18 cellular contexts compared by ENCODE assay signal in genomic region chr11:220650-221215, GRCh38. TPM values are rescaled to one million over a fixed set of nuclear protein-coding genes. Genes with fewer than 3 reads are reported as not detected.
"Had no signal": no experiment of that assay in that cellular context is flagged by ENCODE, and none has a peak within 500 bp of the region (broad histone marks: within the 10 kb centered on the region; RNA-seq: fewer than 3 reads in every experiment).

No MANE protein-coding gene starts in this region.

RNA-seq across cellular contexts. Expression of gene SCGB1C1, which starts 27.9 kb away (rescaled TPM):
- total RNA-seq: dorsolateral prefrontal cortex; esophagus squamous epithelium; left ventricle myocardium superior; lower lobe of right lung; mesothelial cell of epicardium; mucosa of descending colon; natural killer cell treated with Interleukin-12 subunit alpha and Interleukin-12 subunit beta and Interleukin-15 and Interleukin-18, amount 100 ng/mL, for 72 hours; neural crest cell; omental fat pad; posterior vena cava; pulmonary artery endothelial cell; right lobe of liver; smooth muscle cell; suprapubic skin; transverse colon; upper lobe of right lung; uterus had no signal
- polyA plus RNA-seq: keratinocyte, smooth muscle cell had no signal
